17 cellular contexts compared by ENCODE assay signal in the genomic region with DNA sequence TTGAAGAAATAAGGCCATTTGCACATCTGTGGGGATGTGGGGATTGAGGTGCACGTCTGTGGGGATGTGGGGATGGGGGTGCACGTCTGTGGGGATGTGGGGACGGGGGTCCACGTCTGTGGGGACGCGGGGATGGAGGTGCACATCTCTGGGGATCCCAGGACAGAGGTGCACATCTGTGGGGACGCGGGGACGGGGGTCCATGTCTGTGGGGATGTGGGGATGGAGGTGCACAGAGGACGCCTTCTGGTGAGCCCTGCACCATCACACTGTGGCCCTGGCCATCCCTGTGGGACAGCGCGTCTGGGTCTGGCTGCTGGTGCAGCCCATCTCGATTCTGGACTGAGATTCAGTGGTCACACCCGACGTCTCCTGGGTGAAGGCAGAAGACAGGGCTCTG.
"Had no signal": no experiment of that assay in that cellular context is flagged by ENCODE, and none has a peak within 500 bp of the region (broad histone marks: within the 10 kb centered on the region; RNA-seq: fewer than 3 reads in every experiment).

No MANE protein-coding gene starts in this region.

- H3K27me3 Mint-ChIP-seq: activated CD4-positive, alpha-beta T cell treated with anti-CD3 and anti-CD28 coated beads for 36 hours; activated naive CD8-positive, alpha-beta T cell; T-cell had no signal

- DNase-seq: activated CD4-positive, alpha-beta T cell treated with anti-CD3 and anti-CD28 coated beads for 36 hours; activated gamma-delta T cell; activated T-cell treated with anti-CD3 and anti-CD28 coated beads, Interleukin-2, amount 50 U/mL, for 4 hours; amygdala; brain microvascular endothelial cell; cerebellar nuclear complex; hypothalamus; left colon; retina; small intestine; T-cell; tibial artery had no signal

- ATAC-seq: activated CD4-positive, alpha-beta T cell treated with anti-CD3 and anti-CD28 coated beads for 36 hours; activated T-cell treated with anti-CD3 and anti-CD28 coated beads, Interleukin-2, amount 50 U/mL, for 4 hours; left colon; pancreas; T-cell had no signal

- H3K4me3 ChIP-seq: esophagus muscularis mucosa, pancreas, tibial artery, vagina had no signal

- H3K9me3 ChIP-seq: esophagus muscularis mucosa, pancreas, tibial artery, vagina had no signal

- H3K36me3 ChIP-seq: brain microvascular endothelial cell, pancreas, tibial artery, vagina had no signal

- H3K27me3 ChIP-seq: brain microvascular endothelial cell, esophagus muscularis mucosa, pancreas, tibial artery, vagina had no signal

- H3K4me1 ChIP-seq: pancreas, tibial artery, vagina had no signal

- H3K4me3 Mint-ChIP-seq: activated CD4-positive, alpha-beta T cell treated with anti-CD3 and anti-CD28 coated beads for 36 hours; activated T-cell treated with anti-CD3 and anti-CD28 coated beads, Interleukin-2, amount 50 U/mL, for 4 hours; T-cell had no signal

- H3K27ac ChIP-seq: brain microvascular endothelial cell, esophagus muscularis mucosa, pancreas, tibial artery, vagina, VCaP had no signal

- H3K9me3 Mint-ChIP-seq: activated T-cell treated with anti-CD3 and anti-CD28 coated beads, Interleukin-2, amount 50 U/mL, for 4 hours; T-cell had no signal
